ENCODE assay signal across 8 cellular contexts in the genomic region with DNA sequence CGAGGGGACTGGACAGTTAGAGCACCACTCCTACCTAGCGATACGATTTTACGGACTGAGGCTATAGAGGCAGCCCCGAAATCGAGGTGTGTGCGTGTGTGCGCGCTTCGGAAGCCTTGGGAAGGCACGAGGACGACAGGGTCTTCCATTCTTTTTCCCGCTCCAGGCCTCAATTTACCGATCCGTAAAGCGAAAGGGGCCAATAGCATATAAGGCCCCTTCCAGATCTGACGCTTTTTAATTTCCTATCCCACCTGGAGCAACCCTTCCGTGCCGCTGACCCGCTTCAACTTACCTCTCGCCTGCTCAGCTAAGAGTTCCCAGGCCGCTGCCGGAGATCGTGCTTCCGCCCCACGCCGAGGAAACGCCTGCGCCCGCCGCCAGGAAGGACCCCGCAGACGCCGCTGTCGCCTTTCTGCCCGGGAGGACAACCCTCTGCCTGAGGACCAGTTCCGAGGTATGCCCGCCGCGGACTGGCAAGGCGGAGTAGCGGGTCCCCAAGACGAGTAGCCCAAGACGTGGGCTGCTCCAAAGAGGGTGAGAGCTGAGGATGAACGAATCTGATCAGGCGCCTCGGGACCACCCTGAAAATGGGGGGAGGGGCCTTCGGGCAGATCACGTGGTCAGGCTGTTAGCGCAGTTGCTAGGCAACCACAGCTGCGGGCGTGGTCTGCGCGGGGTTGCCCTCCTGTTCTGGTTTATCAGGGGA. TPM values are rescaled to one million over a fixed set of nuclear protein-coding genes. Genes with fewer than 3 reads are reported as not detected.
A peak's percentile ranks its signal among the peaks of the same experiment; 100 is the strongest.
DNase-seq lines count a peak whose midpoint lies in the region; ATAC-seq, FAIRE-seq and TF ChIP-seq lines count a peak whose summit lies in the region.

A gene (minus strand): TSS at position 372 of the 709 bp plus-strand sequence. CDS start 4,924 bp downstream, outside the sequence.

- TF ChIP-seq EP300 in A549 (IDR thresholded peaks at IDR 0.05) = peak in 1 of 2 experiments; percentile 25; a peak in 1 of 5 replicates

- CTCF ChIA-PET in A549 (lab: Yijun Ruan, JAX) = interaction anchor here (0.9 to 18.5 kb wide), 14 partner anchors 8 to 237 kb away, joined by 3 to 223 read pairs (median 4); a partner anchor contains a TSS

- TF ChIP-seq POLR2A in A549 (IDR thresholded peaks at IDR 0.05; ENCODE audit: low read length) = peak; percentile 85

- WGBS in A549 (ENCODE audit: missing lambda C conversion rate) = under 1% methylated on average over 54 of the region's 54 CpGs

- peak within 1 kb of the TSS; percentile 65 for H3K4me3 ChIP-seq in A549

- H3K4me2 ChIP-seq in A549 = peak within 1 kb of the TSS; percentile 85

- POLR2A ChIA-PET in A549 (lab: Yijun Ruan, JAX) = interaction anchor here (0.7 to 4.7 kb wide), 11 partner anchors 8 to 249 kb away, joined by 3 to 18 read pairs (median 5); a partner anchor contains a TSS

- ATAC-seq in A549 (peak; percentile 83 to 85), GM18909 (IDR thresholded peaks at IDR 0.05; ENCODE audit: poor library complexity, unreplicated experiment) (peak; percentile 70), HG03175 (IDR thresholded peaks at IDR 0.05; ENCODE audit: unreplicated experiment) (peak; percentile 82)

- peak within 1 kb of the TSS; percentile 87 to 96 for H3K27ac ChIP-seq in A549
- H3K27ac ChIP-seq in caudate nucleus (ENCODE audit: low read depth, low read length) = peak within 1 kb of the TSS; percentile 100

- FAIRE-seq in A549 (lab: Jason Lieb, UNC) = peak; percentile 80

- peaks cover 37% of the 10 kb centered on the region for H3K4me1 ChIP-seq in A549

- DNase-seq in A549 (ENCODE audit: low read depth in 1 of 2, low spot score in 1 of 2) (peak; percentile 94 to 96), NCI-H345 treated with DMSO at 0.1 percent for 48 hours (lab: John Stamatoyannopoulos, UW; ENCODE audit: unreplicated experiment) (peak; percentile 86), caudate nucleus (lab: John Stamatoyannopoulos, UW) (peak; percentile 67 to 99 (median 91)), iris pigment epithelial cell (ENCODE audit: low read depth) (peak; percentile 88)
- DNase-seq in activated CD4-positive, CD25-positive, alpha-beta regulatory T cell (lab: John Stamatoyannopoulos, UW) = peak; percentile 91 to 97 (median 91)
- DNase-seq in stimulated activated CD4-positive, alpha-beta T cell treated with anti-CD3 and anti-CD28 coated beads, Interleukin-12 subunit alpha, Interleukin-12 subunit beta, amount 100 ng/mL, for 24 hours (ENCODE audit: low read depth in 2 of 2) = peak; percentile 84 to 91

- no peak for TF ChIP-seq CTCF in A549 (IDR thresholded peaks at IDR 0.05)

- peak in 1 of 2 experiments; percentile 18; a peak in 2 of 5 replicates for TF ChIP-seq RAD21 in A549 (conservative IDR thresholded peaks at IDR 0.05 in 1 of 2, IDR thresholded peaks at IDR 0.05 in 1 of 2)

- H3K9me3 ChIP-seq in A549 = no peaks in the 10 kb centered on the region

TF ChIP-seq in A549, 52 proteins besides CTCF, POLR2A, EP300 and RAD21 (continues in another document):
- TF ChIP-seq ZC3H11A (IDR thresholded peaks at IDR 0.05) = no peak
- TF ChIP-seq, protein P1, sequence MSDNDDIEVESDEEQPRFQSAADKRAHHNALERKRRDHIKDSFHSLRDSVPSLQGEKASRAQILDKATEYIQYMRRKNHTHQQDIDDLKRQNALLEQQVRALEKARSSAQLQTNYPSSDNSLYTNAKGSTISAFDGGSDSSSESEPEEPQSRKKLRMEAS (IDR thresholded peaks at IDR 0.05) = peak; percentile 99
- TF ChIP-seq EHMT2 (IDR thresholded peaks at IDR 0.05; ENCODE audit: low read depth) = no peak
- no peak for TF ChIP-seq KDM1A (IDR thresholded peaks at IDR 0.05; ENCODE audit: low read depth)
- no peak for TF ChIP-seq RNF2 (IDR thresholded peaks at IDR 0.05; ENCODE audit: borderline replicate concordance, low read depth)
- TF ChIP-seq HEYL (CRISPR knock-in tag; IDR thresholded peaks at IDR 0.05) = no peak
- TF ChIP-seq, protein P2, sequence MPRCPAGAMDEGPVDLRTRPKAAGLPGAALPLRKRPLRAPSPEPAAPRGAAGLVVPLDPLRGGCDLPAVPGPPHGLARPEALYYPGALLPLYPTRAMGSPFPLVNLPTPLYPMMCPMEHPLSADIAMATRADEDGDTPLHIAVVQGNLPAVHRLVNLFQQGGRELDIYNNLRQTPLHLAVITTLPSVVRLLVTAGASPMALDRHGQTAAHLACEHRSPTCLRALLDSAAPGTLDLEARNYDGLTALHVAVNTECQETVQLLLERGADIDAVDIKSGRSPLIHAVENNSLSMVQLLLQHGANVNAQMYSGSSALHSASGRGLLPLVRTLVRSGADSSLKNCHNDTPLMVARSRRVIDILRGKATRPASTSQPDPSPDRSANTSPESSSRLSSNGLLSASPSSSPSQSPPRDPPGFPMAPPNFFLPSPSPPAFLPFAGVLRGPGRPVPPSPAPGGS (IDR thresholded peaks at IDR 0.05) = peak; percentile 71; the same call in 1 of the 3 replicates
- TF ChIP-seq RFX5 (IDR thresholded peaks at IDR 0.05) = 0 out of 2 replicates have a peak, but pooled peaks have one; percentile 59
- TF ChIP-seq ZNF302 (CRISPR knock-in tag; IDR thresholded peaks at IDR 0.05) = no peak
- TF ChIP-seq CBX2 (IDR thresholded peaks at IDR 0.05; ENCODE audit: borderline replicate concordance, low read depth) = no peak
- no peak for TF ChIP-seq BHLHE40 (IDR thresholded peaks at IDR 0.05; ENCODE audit: low read depth, low read length)
- TF ChIP-seq, protein P3, sequence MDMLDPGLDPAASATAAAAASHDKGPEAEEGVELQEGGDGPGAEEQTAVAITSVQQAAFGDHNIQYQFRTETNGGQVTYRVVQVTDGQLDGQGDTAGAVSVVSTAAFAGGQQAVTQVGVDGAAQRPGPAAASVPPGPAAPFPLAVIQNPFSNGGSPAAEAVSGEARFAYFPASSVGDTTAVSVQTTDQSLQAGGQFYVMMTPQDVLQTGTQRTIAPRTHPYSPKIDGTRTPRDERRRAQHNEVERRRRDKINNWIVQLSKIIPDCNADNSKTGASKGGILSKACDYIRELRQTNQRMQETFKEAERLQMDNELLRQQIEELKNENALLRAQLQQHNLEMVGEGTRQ (IDR thresholded peaks at IDR 0.05) = peak; percentile 97
- TF ChIP-seq ESRRA (IDR thresholded peaks at IDR 0.05; ENCODE audit: borderline replicate concordance, low read length) = no peak
- TF ChIP-seq EHF (CRISPR knock-in tag; IDR thresholded peaks at IDR 0.05) = no peak
- no peak for TF ChIP-seq HDAC2 (IDR thresholded peaks at IDR 0.05)
- peak; percentile 95 to 98 for TF ChIP-seq JUN (IDR thresholded peaks at IDR 0.05)
- TF ChIP-seq KDM5A (IDR thresholded peaks at IDR 0.05) = peak; percentile 83
- TF ChIP-seq HOXB13 (CRISPR knock-in tag; IDR thresholded peaks at IDR 0.05; ENCODE audit: low read depth) = peak; percentile 53; the same call in 1 of the 2 replicates
- TF ChIP-seq, protein P4, sequence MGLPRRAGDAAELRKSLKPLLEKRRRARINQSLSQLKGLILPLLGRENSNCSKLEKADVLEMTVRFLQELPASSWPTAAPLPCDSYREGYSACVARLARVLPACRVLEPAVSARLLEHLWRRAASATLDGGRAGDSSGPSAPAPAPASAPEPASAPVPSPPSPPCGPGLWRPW (IDR thresholded peaks at IDR 0.05) = no peak
- TF ChIP-seq PHF8 (IDR thresholded peaks at IDR 0.05; ENCODE audit: borderline replicate concordance, low read depth) = peak; percentile 96
- TF ChIP-seq CHD2 (IDR thresholded peaks at IDR 0.05; ENCODE audit: low read length, partially characterized antibody) = peak; percentile 19
- TF ChIP-seq POLR2AphosphoS2 (conservative IDR thresholded peaks at IDR 0.05; ENCODE audit: low read length) = no peak
- TF ChIP-seq, protein P5, sequence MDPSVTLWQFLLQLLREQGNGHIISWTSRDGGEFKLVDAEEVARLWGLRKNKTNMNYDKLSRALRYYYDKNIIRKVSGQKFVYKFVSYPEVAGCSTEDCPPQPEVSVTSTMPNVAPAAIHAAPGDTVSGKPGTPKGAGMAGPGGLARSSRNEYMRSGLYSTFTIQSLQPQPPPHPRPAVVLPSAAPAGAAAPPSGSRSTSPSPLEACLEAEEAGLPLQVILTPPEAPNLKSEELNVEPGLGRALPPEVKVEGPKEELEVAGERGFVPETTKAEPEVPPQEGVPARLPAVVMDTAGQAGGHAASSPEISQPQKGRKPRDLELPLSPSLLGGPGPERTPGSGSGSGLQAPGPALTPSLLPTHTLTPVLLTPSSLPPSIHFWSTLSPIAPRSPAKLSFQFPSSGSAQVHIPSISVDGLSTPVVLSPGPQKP (IDR thresholded peaks at IDR 0.05; ENCODE audit: low read depth, low read length) = no peak
- TF ChIP-seq CBX8 (IDR thresholded peaks at IDR 0.05) = no peak
- TF ChIP-seq HOXB5 (CRISPR knock-in tag; IDR thresholded peaks at IDR 0.05) = peak; percentile 79; the same call in 1 of the 2 replicates
- no peak for TF ChIP-seq NPAS2 (CRISPR knock-in tag; IDR thresholded peaks at IDR 0.05; ENCODE audit: borderline replicate concordance)
- no peak for TF ChIP-seq NFE2L2 (conservative IDR thresholded peaks at IDR 0.05; ENCODE audit: low read length)
- TF ChIP-seq, protein P6, sequence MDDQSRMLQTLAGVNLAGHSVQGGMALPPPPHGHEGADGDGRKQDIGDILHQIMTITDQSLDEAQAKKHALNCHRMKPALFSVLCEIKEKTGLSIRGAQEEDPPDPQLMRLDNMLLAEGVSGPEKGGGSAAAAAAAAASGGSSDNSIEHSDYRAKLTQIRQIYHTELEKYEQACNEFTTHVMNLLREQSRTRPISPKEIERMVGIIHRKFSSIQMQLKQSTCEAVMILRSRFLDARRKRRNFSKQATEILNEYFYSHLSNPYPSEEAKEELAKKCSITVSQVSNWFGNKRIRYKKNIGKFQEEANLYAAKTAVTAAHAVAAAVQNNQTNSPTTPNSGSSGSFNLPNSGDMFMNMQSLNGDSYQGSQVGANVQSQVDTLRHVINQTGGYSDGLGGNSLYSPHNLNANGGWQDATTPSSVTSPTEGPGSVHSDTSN (IDR thresholded peaks at IDR 0.05) = peak; percentile 49; the same call in 1 of the 2 replicates
- TF ChIP-seq HOXA7 (CRISPR knock-in tag; IDR thresholded peaks at IDR 0.05) = 0 out of 2 replicates have a peak, but pooled peaks have one; percentile 50
- TF ChIP-seq FOXS1 (CRISPR knock-in tag; IDR thresholded peaks at IDR 0.05) = no peak
- peak; percentile 53; the same call in 1 of the 2 replicates for TF ChIP-seq TFCP2L1 (CRISPR knock-in tag; IDR thresholded peaks at IDR 0.05)
- no peak for TF ChIP-seq MAFK (IDR thresholded peaks at IDR 0.05; ENCODE audit: partially characterized antibody)
- TF ChIP-seq GATA3 (IDR thresholded peaks at IDR 0.05; ENCODE audit: borderline replicate concordance) = peak; percentile 42; the same call in 1 of the 2 replicates

RNA-seq across cellular contexts. Expression of the gene that starts here (rescaled TPM):
- polyA plus RNA-seq in A549 (2011; rRNA removed) (254 and 353 TPM in 2 replicates), A549 (2017; fragmentation: RNase III; extraction: RNeasy Plus Mini Kit Qiagen cat#74134 plus additional on column Dnase treatment) (216 to 251 TPM (median 224 TPM) in 3 replicates)
- 147 and 178 TPM in 2 replicates for polyA plus RNA-seq in A549 (2012; cell fraction: cytosol; rRNA removed)
- polyA plus RNA-seq in A549 (2012; cell fraction: nucleus; rRNA removed) = 314 and 320 TPM in 2 replicates
- 336 and 388 TPM in 2 replicates for polyA minus RNA-seq in A549 (2011; rRNA and poly(A)+ RNA removed)

Comparison
In these comparisons a context has a peak if more than half of its experiments do, and no peak if none do; other contexts are left out.
1. Peak in every context shown above with its lines: DNase-seq, ATAC-seq, H3K4me3 ChIP-seq and H3K27ac ChIP-seq.